ENCODE assay signal across 9 cellular contexts in genomic region chr13:44331912-44332840, GRCh38. TPM values are rescaled to one million over a fixed set of nuclear protein-coding genes. Genes with fewer than 3 reads are reported as not detected.
A peak's percentile ranks its signal among the peaks of the same experiment; 100 is the strongest.
DNase-seq lines count a peak whose midpoint lies in the region; ATAC-seq and TF ChIP-seq lines count a peak whose summit lies in the region.
"Had no signal": no experiment of that assay in that cellular context is flagged by ENCODE, and none has a peak within 500 bp of the region (broad histone marks: within the 10 kb centered on the region; RNA-seq: fewer than 3 reads in every experiment).

No MANE protein-coding gene starts in this region.

- ATAC-seq in mucosa of descending colon, result peak; percentile 32
- ATAC-seq in HG02852 (IDR thresholded peaks at IDR 0.05; ENCODE audit: unreplicated experiment), result no peak
- ATAC-seq in GM19035 (IDR thresholded peaks at IDR 0.05; ENCODE audit: unreplicated experiment), result no peak

- H3K4me1 ChIP-seq in mucosa of descending colon (ENCODE audit: low read depth), result no peaks in the 10 kb centered on the region

- POLR2A ChIA-PET in AG04450 (lab: Yijun Ruan, JAX), result interaction anchor here (0.9 to 1.1 kb wide), 2 partner anchors 25 to 103 kb away, joined by 3 to 5 read pairs; no protein-coding TSS in a partner anchor

- no peak overlapping the region for H3K4me3 ChIP-seq in AG04450 (ENCODE audit: low read depth, low read length)
- no peak overlapping the region for H3K4me3 ChIP-seq in brain microvascular endothelial cell (ENCODE audit: low read depth, low read length)
- H3K4me3 ChIP-seq in mucosa of descending colon, result no peak overlapping the region

- no peak for TF ChIP-seq CTCF in AG04450 (IDR thresholded peaks at IDR 0.05; ENCODE audit: low read depth, low read length)
- TF ChIP-seq CTCF in brain microvascular endothelial cell (IDR thresholded peaks at IDR 0.05; ENCODE audit: low read depth, low read length, missing control alignments), result no peak
- TF ChIP-seq CTCF in mucosa of descending colon (IDR thresholded peaks at IDR 0.05), result no peak
- no peak for TF ChIP-seq CTCF in GM13977 (IDR thresholded peaks at IDR 0.05; ENCODE audit: extremely low read depth, insufficient read depth, missing control alignments)

- in situ Hi-C loops in brain microvascular endothelial cell (cut with HindIII; ENCODE audit: low pct_ligation_motif_present, low sequenced_read_pairs) (no loop called here), GM13977 (cut with MboI; ENCODE audit: low pct_unique_long_range_greater_than_20kb, low sequenced_read_pairs, unreplicated experiment) (no loop called here)

- H3K27me3 ChIP-seq in AG04450 (ENCODE audit: control insufficient read depth, insufficient read depth, low read length), result no peaks in the 10 kb centered on the region
- no peaks in the 10 kb centered on the region for H3K27me3 ChIP-seq in brain microvascular endothelial cell (replicated peaks)

- no peaks in the 10 kb centered on the region; the same call in 1 of the 2 replicates for H3K9me3 ChIP-seq in AG04450 (ENCODE audit: control insufficient read depth, insufficient read depth, low read length)
- H3K9me3 ChIP-seq in mucosa of descending colon, result no peaks in the 10 kb centered on the region

- CTCF ChIA-PET in AG04450 (lab: Charles Lee), result interaction anchor here (0.6 to 1.3 kb wide), 3 partner anchors 25 to 424 kb away, joined by 3 to 8 read pairs (median 3); no protein-coding TSS in a partner anchor

- DNase-seq in AG04450 (ENCODE audit: low read depth, low spot score) (peak; percentile 75), NCI-H146 (lab: John Stamatoyannopoulos, UW) (peak; percentile 46), brain microvascular endothelial cell (peak; percentile 91), mucosa of descending colon (peak in 1 of 3 donors; percentile 56), GM13977 (ENCODE audit: low spot score) (no peak), NAMALWA (ENCODE audit: low spot score) (no peak)

- no peaks in the 10 kb centered on the region for H3K36me3 ChIP-seq in brain microvascular endothelial cell (replicated peaks)
- no peaks in the 10 kb centered on the region for H3K36me3 ChIP-seq in mucosa of descending colon (ENCODE audit: low read depth)

- H3K27ac ChIP-seq in AG04450 (ENCODE audit: low read depth, low read length) (peak overlapping the region; percentile 22), brain microvascular endothelial cell (peak overlapping the region; percentile 69)
- H3K27ac ChIP-seq: VCaP had no signal

- intact Hi-C loops in mucosa of descending colon (cut with DNase I, micrococcal nuclease), result no loop called here

RNA-seq across cellular contexts. Expression of gene SERP2, which starts 41.4 kb away (rescaled TPM):
- polyA plus RNA-seq in AG04450 (2011; rRNA removed), result 5.0 and 5.7 TPM in 2 replicates
- 1.1 and 1.8 TPM in 2 replicates for polyA minus RNA-seq in AG04450 (2011; rRNA and poly(A)+ RNA removed)
- total RNA-seq in mucosa of descending colon, result 1 to 10 TPM; 3.3 to 6.0 (median 5.8) TPM

Comparison
In these comparisons a context has a peak if more than half of its experiments do, and no peak if none do; other contexts are left out.
1. DNase-seq: peak in AG04450 (single experiment), NCI-H146 (single experiment) and brain microvascular endothelial cell (single experiment); none in GM13977 (single experiment) and NAMALWA (single experiment).